In genomic region chr22:36397767-36398093, GRCh38 we compare ENCODE assay signal across 23 cellular contexts. TPM values are rescaled to one million over a fixed set of nuclear protein-coding genes. Genes with fewer than 3 reads are reported as not detected.
A peak's percentile ranks its signal among the peaks of the same experiment; 100 is the strongest.
DNase-seq lines count a peak whose midpoint lies in the region; ATAC-seq, FAIRE-seq and TF ChIP-seq lines count a peak whose summit lies in the region.
"Had no signal": no experiment of that assay in that cellular context is flagged by ENCODE, and none has a peak within 500 bp of the region (broad histone marks: within the 10 kb centered on the region; RNA-seq: fewer than 3 reads in every experiment).

No MANE protein-coding gene starts in this region.

- intact Hi-C loops in IMR-90 (cut with micrococcal nuclease): no loop called here

- no peak for FAIRE-seq in D721Med (lab: Jason Lieb, UNC)
- FAIRE-seq: GM19239 had no signal

- no peak for TF ChIP-seq RAD21 in IMR-90 (IDR thresholded peaks at IDR 0.05; ENCODE audit: low read length)

- H3K27me3 Mint-ChIP-seq in neural crest cell (ENCODE audit: low read depth): no peaks in the 10 kb centered on the region
- H3K27me3 Mint-ChIP-seq: effector memory CD8-positive, alpha-beta T cell had no signal

- H3K4me3 Mint-ChIP-seq in neural crest cell: no peak overlapping the region
- H3K4me3 Mint-ChIP-seq: effector memory CD8-positive, alpha-beta T cell had no signal

- H3K4me1 Mint-ChIP-seq in neural crest cell: no peaks in the 10 kb centered on the region

- peaks cover 65 to 100% (median 87%) of the 10 kb centered on the region in 10 experiments for H3K4me1 ChIP-seq in BLaER1 treated with 17β-estradiol and CSF1 and Interleukin-3, amounts not matched to agents 10 nM and 100 nM
- H3K4me1 ChIP-seq in IMR-90 (ENCODE audit: control insufficient read depth, insufficient read depth, low read length): peaks cover 23% of the 10 kb centered on the region
- peaks cover 25% of the 10 kb centered on the region for H3K4me1 ChIP-seq in suprapubic skin
- H3K4me1 ChIP-seq: vagina had no signal

- dilution Hi-C loops in IMR-90 (cut with HindIII; ENCODE audit: low sequenced_read_pairs, unreplicated experiment): no loop called here

- peak overlapping the region; percentile 98 for H3K14ac ChIP-seq in IMR-90 (replicated peaks; ENCODE audit: low read depth, low read length)

- peak overlapping the region; percentile 97 for H2BK120ac ChIP-seq in IMR-90 (ENCODE audit: low read depth, low read length)

- peaks cover 29% of the 10 kb centered on the region for H3K9me1 ChIP-seq in IMR-90 (ENCODE audit: insufficient read depth, low read length)

- no peaks in the 10 kb centered on the region; a peak in 1 of 22 replicates for H3K9me3 ChIP-seq in BLaER1 treated with 17β-estradiol and CSF1 and Interleukin-3, amounts not matched to agents 10 nM and 100 nM (replicated peaks in 1 of 11)
- no peaks in the 10 kb centered on the region for H3K9me3 ChIP-seq in IMR-90 (ENCODE audit: control insufficient read depth, insufficient read depth, low read length)
- H3K9me3 ChIP-seq in suprapubic skin: no peaks in the 10 kb centered on the region
- H3K9me3 ChIP-seq: ovary, SJCRH30, vagina had no signal

- no peak for ATAC-seq in IMR-90 (ENCODE audit: low read depth)
- no peak for ATAC-seq in HG03439 (IDR thresholded peaks at IDR 0.05; ENCODE audit: unreplicated experiment)
- ATAC-seq: effector memory CD8-positive, alpha-beta T cell had no signal

- H2BK20ac ChIP-seq in IMR-90 (ENCODE audit: low read depth, low read length): peak overlapping the region; percentile 99

- peak overlapping the region; percentile 92 for H4K91ac ChIP-seq in IMR-90 (ENCODE audit: insufficient read depth, low read depth, low read length)

- TF ChIP-seq EP300 in suprapubic skin (IDR thresholded peaks at IDR 0.05): no peak

- no peaks in the 10 kb centered on the region for H3K27me3 ChIP-seq in BLaER1 treated with 17β-estradiol and CSF1 and Interleukin-3, amounts not matched to agents 10 nM and 100 nM
- no peaks in the 10 kb centered on the region for H3K27me3 ChIP-seq in IMR-90 (ENCODE audit: control insufficient read depth, insufficient read depth, low read length)
- H3K27me3 ChIP-seq in suprapubic skin: no peaks in the 10 kb centered on the region
- H3K27me3 ChIP-seq: ovary, SJCRH30, vagina had no signal

- H4K8ac ChIP-seq in IMR-90 (ENCODE audit: low read depth in 2 of 2, low read length in 2 of 2): peak overlapping the region; percentile 41 to 87; a peak in 3 of 4 replicates

- H3K9me3 Mint-ChIP-seq in neural crest cell: no peaks in the 10 kb centered on the region
- H3K9me3 Mint-ChIP-seq: effector memory CD8-positive, alpha-beta T cell had no signal

- no TSS peak for BruUV-seq in IMR-90 (replicated peaks; lab: Mats Ljungman, UMichigan)

- H3K9ac ChIP-seq in BLaER1 treated with 17β-estradiol and CSF1 and Interleukin-3, amounts not matched to agents 10 nM and 100 nM: peak overlapping the region in 5 of 11 experiments; percentile 47 to 69 (median 66); a peak in 6 of 22 replicates
- no peak overlapping the region for H3K9ac ChIP-seq in IMR-90 (ENCODE audit: low read depth, low read length)
- H3K9ac ChIP-seq: KMS-11 had no signal

- no peak overlapping the region for H3K4me3 ChIP-seq in BLaER1 treated with 17β-estradiol and CSF1 and Interleukin-3, amounts not matched to agents 10 nM and 100 nM
- no peak overlapping the region for H3K4me3 ChIP-seq in IMR-90 (ENCODE audit: insufficient read depth, low read depth, low read length)
- H3K4me3 ChIP-seq in suprapubic skin: no peak overlapping the region
- H3K4me3 ChIP-seq: ovary, SJCRH30, vagina had no signal

- H3K27ac Mint-ChIP-seq in neural crest cell (ENCODE audit: unreplicated experiment): peak overlapping the region; percentile 86

- peak overlapping the region; percentile 99; the same call in 2 of the 3 replicates for H2BK15ac ChIP-seq in IMR-90 (ENCODE audit: low read depth, low read length)

- no peak for TF ChIP-seq POLR2A in IMR-90 (IDR thresholded peaks at IDR 0.05; ENCODE audit: low read depth, low read length)
- no peak for TF ChIP-seq POLR2A in suprapubic skin (IDR thresholded peaks at IDR 0.05)

- no peaks in the 10 kb centered on the region for H3K36me3 ChIP-seq in BLaER1 treated with 17β-estradiol and CSF1 and Interleukin-3, amounts not matched to agents 10 nM and 100 nM
- H3K36me3 ChIP-seq in IMR-90 (ENCODE audit: control insufficient read depth, insufficient read depth, low read length) (no peaks in the 10 kb centered on the region), suprapubic skin (no peaks in the 10 kb centered on the region)
- H3K36me3 ChIP-seq: ovary, SJCRH30, vagina had no signal

- peak overlapping the region; percentile 83 for H3K23ac ChIP-seq in IMR-90 (ENCODE audit: low read depth, low read length)

- no peaks in the 10 kb centered on the region for H3K36me3 Mint-ChIP-seq in neural crest cell (ENCODE audit: low read depth)

- peak overlapping the region; percentile 98 for H3K4ac ChIP-seq in IMR-90 (ENCODE audit: low read depth, low read length)

- H3K4me2 ChIP-seq in BLaER1 treated with 17β-estradiol and CSF1 and Interleukin-3, amounts not matched to agents 10 nM and 100 nM: peak overlapping the region; percentile 54 to 92 (median 81); a peak in 21 of 22 replicates
- H3K4me2 ChIP-seq in IMR-90 (ENCODE audit: low read depth, low read length): no peak overlapping the region
- H3K4me2 ChIP-seq: KMS-11 had no signal

- peak overlapping the region; percentile 70 for H3K18ac ChIP-seq in IMR-90 (ENCODE audit: low read depth, low read length)

- TF ChIP-seq CTCF in IMR-90 (conservative IDR thresholded peaks at IDR 0.05; ENCODE audit: low read depth, low read length): no peak
- TF ChIP-seq CTCF in neural crest cell (conservative IDR thresholded peaks at IDR 0.05): no peak
- no peak for TF ChIP-seq CTCF in suprapubic skin (IDR thresholded peaks at IDR 0.05)
- TF ChIP-seq CTCF in D721Med (IDR thresholded peaks at IDR 0.05; ENCODE audit: insufficient read depth, missing control alignments): no peak

- 100% methylated on average over 4 of the region's 5 CpGs; no CpG with 5 or more reads in 1 of the 2 experiments for WGBS in IMR-90 (ENCODE audit: extremely low coverage in 2 of 2, insufficient read length in 1 of 2), 2 experiments
- WGBS in suprapubic skin: 92% methylated on average over 5 of the region's 5 CpGs

- peak overlapping the region; percentile 100 for H2AK5ac ChIP-seq in IMR-90 (ENCODE audit: low read depth, low read length)

- peak overlapping the region; percentile 63 for H2AFZ ChIP-seq in IMR-90 (replicated peaks; ENCODE audit: low read length, poor library complexity)

- H4K5ac ChIP-seq in IMR-90 (ENCODE audit: low read depth, low read length): peak overlapping the region; percentile 83

- no peak for DNase-seq in IMR-90
- DNase-seq in epithelial cell of prostate (ENCODE audit: low read depth, low spot score): no peak
- DNase-seq in neural crest cell (ENCODE audit: low read depth, low spot score): no peak
- no peak for DNase-seq in suprapubic skin (ENCODE audit: low spot score in 2 of 2)
- DNase-seq in NCI-H128 (lab: John Stamatoyannopoulos, UW; ENCODE audit: unreplicated experiment): no peak
- DNase-seq in D721Med (ENCODE audit: insufficient read length, low spot score): no peak
- DNase-seq: activated CD4-positive, alpha-beta T cell treated with anti-CD3 and anti-CD28 coated beads for 1 hour; activated effector memory CD4-positive, alpha-beta T cell treated with Interleukin-2 at 50 U/mL for 16 hours; anterior cingulate cortex; cerebellar nuclear complex; effector memory CD8-positive, alpha-beta T cell; hippocampal formation; midbrain; NCI-H1048; NCI-H524 treated with DMSO at 0.1 percent for 48 hours; ovary; SJCRH30; stimulated activated CD4-positive, alpha-beta T cell treated with anti-CD3 and anti-CD28 coated beads, Interleukin-1b, Interleukin-23, amount 100 ng/mL, for 48 hours had no signal

- H4K20me1 ChIP-seq in BLaER1 treated with 17β-estradiol and CSF1 and Interleukin-3, amounts not matched to agents 10 nM and 100 nM: no peaks in the 10 kb centered on the region
- no peaks in the 10 kb centered on the region for H4K20me1 ChIP-seq in IMR-90 (ENCODE audit: insufficient read depth, low read length)

- POLR2A ChIA-PET in IMR-90 (lab: Charles Lee; ENCODE audit: unreplicated experiment): no interaction called here

- H3K27ac ChIP-seq in BLaER1 treated with 17β-estradiol and CSF1 and Interleukin-3, amounts not matched to agents 10 nM and 100 nM: peak overlapping the region in 9 of 11 experiments; percentile 27 to 98 (median 74); a peak in 18 of 22 replicates
- H3K27ac ChIP-seq in IMR-90 (ENCODE audit: insufficient read depth, low read length): peak overlapping the region; percentile 24
- H3K27ac ChIP-seq in epithelial cell of prostate: peak overlapping the region; percentile 93
- no peak overlapping the region for H3K27ac ChIP-seq in suprapubic skin
- H3K27ac ChIP-seq: KMS-11, ovary, SJCRH30, vagina had no signal

- CTCF ChIA-PET in IMR-90 (lab: Yijun Ruan, JAX): no interaction called here

- H3K79me1 ChIP-seq in IMR-90 (ENCODE audit: low read depth in 1 of 2, low read length in 2 of 2): peaks cover 30 to 42% of the 10 kb centered on the region in 2 experiments

- peak overlapping the region; percentile 50; the same call in 1 of the 2 replicates for H3K56ac ChIP-seq in IMR-90 (ENCODE audit: extremely low read depth, insufficient read depth, low read length)

- H2BK5ac ChIP-seq in IMR-90 (ENCODE audit: low read depth, low read length, poor library complexity, severe bottlenecking): peak overlapping the region; percentile 90

- H2AK9ac ChIP-seq in IMR-90 (replicated peaks; ENCODE audit: low read depth, low read length, poor library complexity): peak overlapping the region; percentile 95

- in situ Hi-C loops in IMR-90 (cut with MboI; ENCODE audit: low sequenced_read_pairs): no loop called here

TF ChIP-seq in IMR-90, 13 proteins besides CTCF, POLR2A, EP300 and RAD21 (continues in another document):
- TF ChIP-seq FOS (IDR thresholded peaks at IDR 0.05; ENCODE audit: low read depth, low read length) (no peak), MAFK (IDR thresholded peaks at IDR 0.05; ENCODE audit: low read depth, low read length) (no peak), CEBPB (IDR thresholded peaks at IDR 0.05; ENCODE audit: low read depth, low read length) (no peak), MXI1 (IDR thresholded peaks at IDR 0.05; ENCODE audit: borderline replicate concordance, low read depth, low read length) (no peak), MAZ (IDR thresholded peaks at IDR 0.05; ENCODE audit: borderline replicate concordance, low read depth, low read length) (no peak), RCOR1 (IDR thresholded peaks at IDR 0.05; ENCODE audit: insufficient replicate concordance, low read length) (no peak), CHD1 (IDR thresholded peaks at IDR 0.05; ENCODE audit: low read depth, low read length) (no peak), BHLHE40 (IDR thresholded peaks at IDR 0.05; ENCODE audit: low read depth, low read length) (no peak), SMC3 (IDR thresholded peaks at IDR 0.05; ENCODE audit: low read depth, low read length) (no peak)

RNA-seq across cellular contexts. Expression of gene MYH9, which starts 10.0 kb away (rescaled TPM):
- total RNA-seq in IMR-90 (2012; rRNA removed): 554 and 783 TPM in 2 replicates
- polyA plus RNA-seq in IMR-90 (2012; rRNA removed): 475 and 507 TPM in 2 replicates
- 197 and 382 TPM in 2 replicates for polyA plus RNA-seq in IMR-90 (2012; cell fraction: cytosol; rRNA removed)
- 449 and 493 TPM in 2 replicates for polyA plus RNA-seq in IMR-90 (2012; cell fraction: nucleus; rRNA removed; ENCODE audit: low replicate concordance)
- 160 and 171 TPM in 2 replicates for total RNA-seq in neural crest cell
- total RNA-seq in suprapubic skin: 100 to 1,000 TPM; 284 to 323 (median 294) TPM
